20 cellular contexts compared by ENCODE assay signal in the genomic region with DNA sequence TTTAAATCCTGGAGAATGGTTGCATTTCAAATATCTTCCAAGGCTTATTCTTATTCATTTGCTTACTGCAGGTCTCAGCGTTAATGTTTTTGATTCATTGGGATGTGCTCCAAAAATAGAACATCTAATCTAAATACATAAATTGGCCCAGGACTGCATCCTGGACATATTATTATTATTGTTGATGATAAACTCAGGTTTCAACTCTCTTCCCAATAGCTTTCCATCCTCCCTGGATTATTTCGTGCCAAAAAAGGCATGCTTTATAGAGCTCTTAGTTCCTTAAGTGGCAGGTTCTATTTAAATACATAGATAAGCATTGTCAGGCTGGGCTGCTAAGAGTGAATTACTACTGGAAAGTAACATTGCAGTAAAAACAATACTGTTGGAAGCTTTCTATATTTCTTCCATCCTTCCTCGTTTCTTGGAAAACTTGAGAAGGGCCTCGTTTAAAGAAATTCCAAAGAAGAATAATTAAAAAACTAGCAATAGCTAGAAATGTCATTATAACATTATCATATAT. TPM values are rescaled to one million over a fixed set of nuclear protein-coding genes. Genes with fewer than 3 reads are reported as not detected.
DNase-seq lines count a peak whose midpoint lies in the region; ATAC-seq, FAIRE-seq and TF ChIP-seq lines count a peak whose summit lies in the region.
"Had no signal": no experiment of that assay in that cellular context is flagged by ENCODE, and none has a peak within 500 bp of the region (broad histone marks: within the 10 kb centered on the region; RNA-seq: fewer than 3 reads in every experiment).

No MANE protein-coding gene starts in this region.

- H3K4me3 Mint-ChIP-seq in stimulated activated effector memory CD8-positive, alpha-beta T cell treated with anti-CD3 and anti-CD28 coated beads, Interleukin-12 subunit alpha, Interleukin-12 subunit beta, amount 100 ng/mL, for 72 hours = no peak overlapping the region
- H3K4me3 Mint-ChIP-seq: CD4-positive, alpha-beta T cell had no signal

- no peaks in the 10 kb centered on the region for H3K36me3 ChIP-seq in cardiac muscle cell
- no peaks in the 10 kb centered on the region for H3K36me3 ChIP-seq in left ventricle myocardium inferior
- no peaks in the 10 kb centered on the region for H3K36me3 ChIP-seq in K562 (ENCODE audit: control insufficient read depth, insufficient read depth, low read length)
- H3K36me3 ChIP-seq: BE2C had no signal

- no peaks in the 10 kb centered on the region for H4K20me1 ChIP-seq in K562 (replicated peaks; ENCODE audit: control insufficient read depth, insufficient read depth, low read length)

- H3K79me2 ChIP-seq in K562 (ENCODE audit: control insufficient read depth, insufficient read depth, low read length) = no peaks in the 10 kb centered on the region

- H3K4me3 ChIP-seq in cardiac muscle cell = no peak overlapping the region
- H3K4me3 ChIP-seq in left ventricle myocardium inferior = no peak overlapping the region
- no peak overlapping the region for H3K4me3 ChIP-seq in K562

- FAIRE-seq in K562 (lab: Jason Lieb, UNC) = no peak
- FAIRE-seq: A204.1, HTR-8/SVneo had no signal

- H3K9ac ChIP-seq in K562 (ENCODE audit: insufficient read depth in 1 of 2, low read depth in 2 of 2, low read length in 2 of 2) = peak overlapping the region in 1 of 2 experiments; percentile 36; a peak in 1 of 4 replicates

- no peaks in the 10 kb centered on the region for H3K27me3 ChIP-seq in cardiac muscle cell
- H3K27me3 ChIP-seq in left ventricle myocardium inferior (ENCODE audit: low read depth) = no peaks in the 10 kb centered on the region
- no peaks in the 10 kb centered on the region for H3K27me3 ChIP-seq in K562 (ENCODE audit: control insufficient read depth in 2 of 2, insufficient read depth in 2 of 2, low read length in 2 of 2)
- H3K27me3 ChIP-seq: BE2C had no signal

- TF ChIP-seq CTCF in cardiac muscle cell (IDR thresholded peaks at IDR 0.05; ENCODE audit: low read depth, low read length) (no peak), left ventricle myocardium inferior (IDR thresholded peaks at IDR 0.05; ENCODE audit: borderline replicate concordance) (no peak), K562 (IDR thresholded peaks at IDR 0.05 in 2 of 3, conservative IDR thresholded peaks at IDR 0.05 in 1 of 3; ENCODE audit: insufficient read depth in 2 of 3, low read depth in 1 of 3, low read length in 3 of 3) (no peak)

- no peaks in the 10 kb centered on the region for H3K9me3 Mint-ChIP-seq in stimulated activated effector memory CD8-positive, alpha-beta T cell treated with anti-CD3 and anti-CD28 coated beads, Interleukin-12 subunit alpha, Interleukin-12 subunit beta, amount 100 ng/mL, for 72 hours
- H3K9me3 Mint-ChIP-seq: CD4-positive, alpha-beta T cell had no signal

- in situ Hi-C loops in K562 (cut with MboI) = no loop called here

- no peaks in the 10 kb centered on the region for H3K4me1 Mint-ChIP-seq in stimulated activated effector memory CD8-positive, alpha-beta T cell treated with anti-CD3 and anti-CD28 coated beads, Interleukin-12 subunit alpha, Interleukin-12 subunit beta, amount 100 ng/mL, for 72 hours

- no peak for TF ChIP-seq RAD21 in K562 (CRISPR knock-in tag; conservative IDR thresholded peaks at IDR 0.05 in 1 of 2, IDR thresholded peaks at IDR 0.05 in 1 of 2)

- BruUV-seq in K562 (replicated peaks; lab: Mats Ljungman, UMichigan) = no TSS peak

- H3K4me1 ChIP-seq in cardiac muscle cell (ENCODE audit: low read depth) (peaks cover 34% of the 10 kb centered on the region), left ventricle myocardium inferior (peaks cover 15% of the 10 kb centered on the region), K562 (replicated peaks in 1 of 2; ENCODE audit: control insufficient read depth in 2 of 2, insufficient read depth in 2 of 2, low read length in 2 of 2) (peaks cover 49 to 75% of the 10 kb centered on the region in 2 experiments)
- H3K4me1 ChIP-seq: Caco-2 had no signal

- no peak for TF ChIP-seq EP300 in K562 (IDR thresholded peaks at IDR 0.05; ENCODE audit: low read length)

- H3K9me1 ChIP-seq in K562 (ENCODE audit: control insufficient read depth, insufficient read depth, low read length) = no peaks in the 10 kb centered on the region

- 9% methylated on average over 4 of the region's 4 CpGs for WGBS in K562 (ENCODE audit: insufficient coverage, low coverage, missing lambda C conversion rate)

- CTCF ChIA-PET in K562 (lab: Yijun Ruan, JAX; ENCODE audit: low intra/inter-chr PET ratio) = no interaction called here

- H2AFZ ChIP-seq in K562 (ENCODE audit: low read depth, low read length) = peak overlapping the region; percentile 65

- no peaks in the 10 kb centered on the region for H3K36me3 Mint-ChIP-seq in stimulated activated effector memory CD8-positive, alpha-beta T cell treated with anti-CD3 and anti-CD28 coated beads, Interleukin-12 subunit alpha, Interleukin-12 subunit beta, amount 100 ng/mL, for 72 hours

- H3K4me2 ChIP-seq in K562 (ENCODE audit: insufficient read depth, low read length) = no peak overlapping the region

- no peak for TF ChIP-seq POLR2A in K562 (conservative IDR thresholded peaks at IDR 0.05)

- ATAC-seq in K562 = no peak
- no peak for ATAC-seq in stimulated activated effector memory CD8-positive, alpha-beta T cell treated with anti-CD3 and anti-CD28 coated beads, Interleukin-12 subunit alpha, Interleukin-12 subunit beta, amount 100 ng/mL, for 72 hours
- ATAC-seq: HCT116 had no signal

- H3K9me3 ChIP-seq in cardiac muscle cell (ENCODE audit: low read depth) (no peaks in the 10 kb centered on the region), left ventricle myocardium inferior (replicated peaks) (no peaks in the 10 kb centered on the region), K562 (replicated peaks; ENCODE audit: control insufficient read depth, insufficient read depth, low read depth, low read length) (no peaks in the 10 kb centered on the region)
- H3K9me3 ChIP-seq: BE2C, Caco-2 had no signal

- intact Hi-C loops in left ventricle myocardium inferior (cut with micrococcal nuclease) = no loop called here
- intact Hi-C loops in K562 (cut with micrococcal nuclease) = no loop called here

- H3K27ac ChIP-seq in cardiac muscle cell = peak overlapping the region; percentile 84
- no peak overlapping the region for H3K27ac ChIP-seq in left ventricle myocardium inferior (replicated peaks)
- H3K27ac ChIP-seq in K562 (ENCODE audit: extremely low read depth, low read depth, low read length) = peak overlapping the region; percentile 45; the same call in 2 of the 3 replicates
- H3K27ac ChIP-seq: C4-2B had no signal

- no peak overlapping the region for H3K27ac Mint-ChIP-seq in stimulated activated effector memory CD8-positive, alpha-beta T cell treated with anti-CD3 and anti-CD28 coated beads, Interleukin-12 subunit alpha, Interleukin-12 subunit beta, amount 100 ng/mL, for 72 hours
- H3K27ac Mint-ChIP-seq: CD4-positive, alpha-beta T cell had no signal

- DNase-seq in cardiac muscle cell (ENCODE audit: low read depth in 1 of 2, low spot score in 1 of 2) (peak in 1 of 2 donors; percentile 58), left ventricle myocardium inferior (no peak), NCI-H1092 (lab: John Stamatoyannopoulos, UW) (peak; percentile 9), K562 (ENCODE audit: extremely low read depth in 1 of 4, low spot score in 3 of 4) (no peak), NCI-H146 (lab: John Stamatoyannopoulos, UW) (no peak)
- DNase-seq in stimulated activated effector memory CD8-positive, alpha-beta T cell treated with anti-CD3 and anti-CD28 coated beads, Interleukin-12 subunit alpha, Interleukin-12 subunit beta, amount 100 ng/mL, for 72 hours (ENCODE audit: low spot score in 2 of 2) = no peak
- DNase-seq: ACHN; Caco-2; CD4-positive, alpha-beta T cell; DMS153; DMS79; GDM1; GOT3; H7; IMR-90 had no signal

- POLR2A ChIA-PET in K562 (lab: Yijun Ruan, JAX) = interaction anchor here (0.6 to 2.3 kb wide), 8 partner anchors 10 to 139 kb away, joined by 3 to 14 read pairs (median 5); a partner anchor contains a TSS

RNA-seq across cellular contexts. Expression of a gene that starts 14.7 kb away (rescaled TPM):
- total RNA-seq in cardiac muscle cell = 42.3 and 56.3 TPM in 2 replicates
- polyA plus RNA-seq in cardiac muscle cell = 70.4 and 75.7 TPM in 2 replicates
- total RNA-seq in left ventricle myocardium inferior = 21.8 TPM
- 16.3 and 57.4 TPM in 2 replicates for total RNA-seq in K562 (2011; cell fraction: chromatin; rRNA removed; ENCODE audit: low replicate concordance)
- 14.3 and 18.3 TPM in 2 replicates for total RNA-seq in K562 (2011; cell fraction: nucleolus; rRNA removed)
- 31.1 and 47.5 TPM in 2 replicates for total RNA-seq in K562 (2011; cell fraction: nucleoplasm; rRNA removed)
- 107 and 108 TPM in 2 replicates for total RNA-seq in K562 (2014; rRNA removed)
- total RNA-seq in K562 (2014; rRNA removed; fragmentation: Illumina TruSeq; extraction: Trizol) = 156 and 172 TPM in 2 replicates
- total RNA-seq in K562 (2015; rRNA removed; fragmentation: Illumina TruSeq; extraction: Trizol) = 131 and 138 TPM in 2 replicates
- total RNA-seq in K562 (2021) = 115 and 129 TPM in 2 replicates
- 122 and 173 TPM in 2 replicates for polyA plus RNA-seq in K562 (2011; rRNA removed)
- 29.4 and 57.2 TPM in 2 replicates for polyA plus RNA-seq in K562 (2011; cell fraction: cytosol; rRNA removed)
- polyA plus RNA-seq in K562 (2011; cell fraction: nucleus; rRNA removed) = 17.3 and 27.3 TPM in 2 replicates
- 79.6 and 100 TPM in 2 replicates for polyA plus RNA-seq in K562 (2012)
- 117 and 140 TPM in 2 replicates for polyA plus RNA-seq in K562 (2014; fragmentation: Illumina TruSeq; extraction: Trizol)
- 10 to 100 TPM; 59.0 to 65.4 TPM for polyA plus RNA-seq in K562 (2014; fragmentation: Nextera tagmentation; extraction: Ambion mirVana)
- polyA plus RNA-seq in K562 (2014; rRNA removed) = 77.1 and 86.2 TPM in 2 replicates
- 205 and 212 TPM in 2 replicates for polyA minus RNA-seq in K562 (2011; rRNA and poly(A)+ RNA removed)
- 96.1 and 101 TPM in 2 replicates for polyA minus RNA-seq in K562 (2011; cell fraction: cytosol; rRNA and poly(A)+ RNA removed)
- 19.3 and 36.1 TPM in 2 replicates for polyA minus RNA-seq in K562 (2011; cell fraction: nucleus; rRNA and poly(A)+ RNA removed)
